Comparison of ENCODE assay signal across 19 cellular contexts in genomic region chr14:96053236-96053599, GRCh38. TPM values are rescaled to one million over a fixed set of nuclear protein-coding genes. Genes with fewer than 3 reads are reported as not detected.
DNase-seq lines count a peak whose midpoint lies in the region; FAIRE-seq and TF ChIP-seq lines count a peak whose summit lies in the region.
"Had no signal": no experiment of that assay in that cellular context is flagged by ENCODE, and none has a peak within 500 bp of the region (broad histone marks: within the 10 kb centered on the region; RNA-seq: fewer than 3 reads in every experiment).

No MANE protein-coding gene starts in this region.

- FAIRE-seq in astrocyte (lab: Jason Lieb, UNC), result no peak
- FAIRE-seq: colon had no signal

- no peak overlapping the region for H2BK120ac ChIP-seq in mesenchymal stem cell (ENCODE audit: low read depth, low read length)

- H3K36me3 ChIP-seq in BLaER1 (peaks cover 55% of the 10 kb centered on the region), astrocyte (ENCODE audit: insufficient read depth, low read length) (no peaks in the 10 kb centered on the region), mesenchymal stem cell (ENCODE audit: control insufficient read depth in 1 of 2, insufficient read depth in 2 of 2, low read depth in 1 of 2, low read length in 2 of 2) (peaks cover 16 to 27% of the 10 kb centered on the region in 2 experiments), smooth muscle cell (ENCODE audit: low read depth) (no peaks in the 10 kb centered on the region), HAP-1 (replicated peaks) (no peaks in the 10 kb centered on the region)

- H3K27me3 ChIP-seq in BLaER1 (no peaks in the 10 kb centered on the region), astrocyte (ENCODE audit: insufficient read depth, low read length) (no peaks in the 10 kb centered on the region), mesenchymal stem cell (ENCODE audit: control insufficient read depth in 1 of 2, insufficient read depth in 1 of 2, low read length in 2 of 2) (no peaks in the 10 kb centered on the region), smooth muscle cell (ENCODE audit: low read depth) (no peaks in the 10 kb centered on the region), HAP-1 (ENCODE audit: low read depth) (no peaks in the 10 kb centered on the region)

- peak overlapping the region; percentile 71 for H3K4me2 ChIP-seq in BLaER1
- peak overlapping the region; percentile 65 for H3K4me2 ChIP-seq in astrocyte (ENCODE audit: low read length)
- H3K4me2 ChIP-seq in mesenchymal stem cell (ENCODE audit: low read length, poor library complexity, severe bottlenecking), result no peak overlapping the region
- H3K4me2 ChIP-seq in smooth muscle cell, result peak overlapping the region; percentile 10
- H3K4me2 ChIP-seq: GM23338 had no signal

- H2BK12ac ChIP-seq in mesenchymal stem cell (ENCODE audit: low read length in 2 of 2), result no peak overlapping the region

- no peaks in the 10 kb centered on the region for H3F3A ChIP-seq in smooth muscle cell (ENCODE audit: low read depth)

- TF ChIP-seq CTCF in astrocyte (IDR thresholded peaks at IDR 0.05; ENCODE audit: insufficient read depth, low read depth, low read length) (no peak), smooth muscle cell (IDR thresholded peaks at IDR 0.05; ENCODE audit: borderline replicate concordance, insufficient read depth, poor library complexity, severe bottlenecking) (no peak)

- no peak overlapping the region for H3K23ac ChIP-seq in mesenchymal stem cell (ENCODE audit: low read length in 2 of 2)

- H3K4me1 Mint-ChIP-seq in astrocyte (ENCODE audit: low read depth, unreplicated experiment), result peaks cover 25% of the 10 kb centered on the region
- H3K4me1 Mint-ChIP-seq: activated CD4-positive, alpha-beta T cell treated with anti-CD3 and anti-CD28 coated beads, Interleukin-2, amount 10 ng/mL, durations not matched to agents 24 days and 14 days; IgD-negative memory B cell had no signal

- H3K4me3 Mint-ChIP-seq in astrocyte (ENCODE audit: unreplicated experiment), result no peak overlapping the region
- H3K4me3 Mint-ChIP-seq: activated CD4-positive, alpha-beta T cell treated with anti-CD3 and anti-CD28 coated beads, Interleukin-2, amount 10 ng/mL, durations not matched to agents 24 days and 14 days; GM23338; IgD-negative memory B cell; naive thymus-derived CD4-positive, alpha-beta T cell; T-cell had no signal

- peak overlapping the region; percentile 53; the same call in 1 of the 2 replicates for H3K9ac ChIP-seq in BLaER1
- H3K9ac ChIP-seq in astrocyte (ENCODE audit: low read length), result peak overlapping the region; percentile 77
- peak overlapping the region; percentile 86 for H3K9ac ChIP-seq in mesenchymal stem cell (ENCODE audit: low read length)
- H3K9ac ChIP-seq in smooth muscle cell (ENCODE audit: low read depth), result peak overlapping the region; percentile 43

- peaks cover 5% of the 10 kb centered on the region for H3K27me3 Mint-ChIP-seq in astrocyte (ENCODE audit: low read depth, unreplicated experiment)

- H3K9me3 Mint-ChIP-seq in astrocyte (ENCODE audit: unreplicated experiment), result peaks cover 2% of the 10 kb centered on the region
- H3K9me3 Mint-ChIP-seq: activated CD4-positive, alpha-beta T cell treated with anti-CD3 and anti-CD28 coated beads, Interleukin-2, amount 10 ng/mL, durations not matched to agents 24 days and 14 days; GM23338; IgD-negative memory B cell; naive thymus-derived CD4-positive, alpha-beta T cell; T-cell had no signal

- H4K91ac ChIP-seq in mesenchymal stem cell (ENCODE audit: low read length), result no peak overlapping the region

- H3K27ac Mint-ChIP-seq in astrocyte (ENCODE audit: unreplicated experiment), result no peak overlapping the region
- H3K27ac Mint-ChIP-seq: activated CD4-positive, alpha-beta T cell treated with anti-CD3 and anti-CD28 coated beads, Interleukin-2, amount 10 ng/mL, durations not matched to agents 24 days and 14 days; GM23338; IgD-negative memory B cell; naive thymus-derived CD4-positive, alpha-beta T cell; T-cell had no signal

- H3K18ac ChIP-seq in mesenchymal stem cell (ENCODE audit: low read depth in 1 of 2, low read length in 2 of 2), result no peak overlapping the region

- peaks cover 63% of the 10 kb centered on the region for H3K4me1 ChIP-seq in BLaER1
- peaks cover 31% of the 10 kb centered on the region for H3K4me1 ChIP-seq in astrocyte (ENCODE audit: insufficient read depth, low read length)
- H3K4me1 ChIP-seq in mesenchymal stem cell (ENCODE audit: control insufficient read depth, insufficient read depth, low read depth, low read length), result peaks cover 33% of the 10 kb centered on the region
- no peaks in the 10 kb centered on the region for H3K4me1 ChIP-seq in smooth muscle cell (ENCODE audit: low read depth)
- peaks cover 8% of the 10 kb centered on the region for H3K4me1 ChIP-seq in HAP-1

- H2AK5ac ChIP-seq in mesenchymal stem cell (ENCODE audit: low read length, severe bottlenecking), result no peak overlapping the region

- DNase-seq in astrocyte (ENCODE audit: low read depth) (no peak), mesenchymal stem cell (no peak), smooth muscle cell (lab: John Stamatoyannopoulos, UW; ENCODE audit: unreplicated experiment) (no peak), superior temporal gyrus (ENCODE audit: extremely low spot score) (no peak), KG1 (lab: John Stamatoyannopoulos, UW) (no peak), HAP-1 (ENCODE audit: low spot score in 2 of 2) (no peak), NCI-H1105 (lab: John Stamatoyannopoulos, UW) (no peak)
- DNase-seq: activated CD4-positive, alpha-beta T cell treated with anti-CD3 and anti-CD28 coated beads, Interleukin-2, amount 10 ng/mL, durations not matched to agents 24 days and 14 days; activated CD8-positive, alpha-beta memory T cell treated with anti-CD3 and anti-CD28 coated beads, Interleukin-2, amount 50 U/mL, for 4 hours; activated effector memory CD4-positive, alpha-beta T cell treated with anti-CD3 and anti-CD28 coated beads, Interleukin-2, amount 50 U/mL, for 16 hours; naive thymus-derived CD4-positive, alpha-beta T cell; NCI-H2081 treated with DMSO at 0.1 percent for 48 hours; NCI-H510A; T-cell had no signal

- no peak overlapping the region for H3K14ac ChIP-seq in mesenchymal stem cell (ENCODE audit: low read length in 2 of 2)

- no peak overlapping the region for H4K8ac ChIP-seq in mesenchymal stem cell (ENCODE audit: low read length)

- H4K20me1 ChIP-seq in BLaER1 (peaks cover 88% of the 10 kb centered on the region), astrocyte (ENCODE audit: insufficient read depth, low read length) (peaks cover 67% of the 10 kb centered on the region), smooth muscle cell (ENCODE audit: low read depth) (peaks cover 98% of the 10 kb centered on the region)

- in situ Hi-C loops in HAP-1 (cut with MboI; ENCODE audit: low sequenced_read_pairs), result no loop called here

- H3K27ac ChIP-seq in BLaER1, result peak overlapping the region; percentile 60
- peak overlapping the region; percentile 95 for H3K27ac ChIP-seq in astrocyte (ENCODE audit: low read depth, low read length)
- no peak overlapping the region for H3K27ac ChIP-seq in mesenchymal stem cell (ENCODE audit: low read length, poor library complexity, severe bottlenecking)
- H3K27ac ChIP-seq in smooth muscle cell (ENCODE audit: low read depth), result peak overlapping the region; percentile 89
- H3K27ac ChIP-seq: HL-60 had no signal

- peaks cover 70% of the 10 kb centered on the region for H3K79me2 ChIP-seq in astrocyte (ENCODE audit: insufficient read depth, low read length)
- H3K79me2 ChIP-seq in smooth muscle cell (ENCODE audit: low read depth), result peaks cover 47% of the 10 kb centered on the region

- peaks cover 3% of the 10 kb centered on the region for H3K36me3 Mint-ChIP-seq in astrocyte (ENCODE audit: low read depth, unreplicated experiment)
- H3K36me3 Mint-ChIP-seq: IgD-negative memory B cell had no signal

- peaks cover 46% of the 10 kb centered on the region for H3K79me1 ChIP-seq in mesenchymal stem cell (replicated peaks; ENCODE audit: low read length, poor library complexity, severe bottlenecking)

- no peak overlapping the region for H2BK5ac ChIP-seq in mesenchymal stem cell (ENCODE audit: low read depth, low read length, poor library complexity, severe bottlenecking)

- no peak overlapping the region for H2BK15ac ChIP-seq in mesenchymal stem cell (ENCODE audit: low read depth, poor library complexity, severe bottlenecking)

- H2AFZ ChIP-seq in astrocyte (ENCODE audit: low read depth, low read length), result no peak overlapping the region
- H2AFZ ChIP-seq in mesenchymal stem cell (ENCODE audit: low read depth, low read length), result no peak overlapping the region
- no peak overlapping the region for H2AFZ ChIP-seq in smooth muscle cell (ENCODE audit: low read depth)
- H2AFZ ChIP-seq: GM23338 had no signal

- 86% methylated on average over 5 of the region's 5 CpGs for WGBS in mesenchymal stem cell
- 91% methylated on average over 5 of the region's 5 CpGs for WGBS in smooth muscle cell (ENCODE audit: low lambda C conversion rate)

- H3K9me3 ChIP-seq in BLaER1, result no peaks in the 10 kb centered on the region
- H3K9me3 ChIP-seq in astrocyte (ENCODE audit: insufficient read depth, low read depth, low read length), result no peaks in the 10 kb centered on the region
- H3K9me3 ChIP-seq in mesenchymal stem cell (ENCODE audit: control insufficient read depth, low read length), result no peaks in the 10 kb centered on the region
- no peaks in the 10 kb centered on the region for H3K9me3 ChIP-seq in smooth muscle cell (replicated peaks; ENCODE audit: low read depth)
- H3K9me3 ChIP-seq in HAP-1, result no peaks in the 10 kb centered on the region

- H3K4me3 ChIP-seq in BLaER1, result no peak overlapping the region
- no peak overlapping the region for H3K4me3 ChIP-seq in astrocyte (ENCODE audit: insufficient read depth, low read depth, low read length)
- no peak overlapping the region for H3K4me3 ChIP-seq in mesenchymal stem cell (ENCODE audit: insufficient read depth in 1 of 2, low read depth in 1 of 2, low read length in 2 of 2)
- no peak overlapping the region for H3K4me3 ChIP-seq in smooth muscle cell
- no peak overlapping the region for H3K4me3 ChIP-seq in HAP-1
- H3K4me3 ChIP-seq: GM23338 had no signal

- H3K4ac ChIP-seq in mesenchymal stem cell (ENCODE audit: low read depth in 1 of 2, low read length in 2 of 2), result peak overlapping the region in 1 of 2 experiments; percentile 13

RNA-seq across cellular contexts. Expression of gene C14orf132, which starts 14.1 kb away (rescaled TPM):
- total RNA-seq in astrocyte (8.0 and 14.0 TPM in 2 replicates), smooth muscle cell (35.5 and 36.3 TPM in 2 replicates)
- polyA plus RNA-seq in mesenchymal stem cell (2013, experiment 1 of 2), result 17.0 TPM
- 18.2 TPM for polyA plus RNA-seq in mesenchymal stem cell (2013, experiment 2 of 2)
- 23.9 and 38.0 TPM in 2 replicates for polyA plus RNA-seq in smooth muscle cell
